In the genomic region with DNA sequence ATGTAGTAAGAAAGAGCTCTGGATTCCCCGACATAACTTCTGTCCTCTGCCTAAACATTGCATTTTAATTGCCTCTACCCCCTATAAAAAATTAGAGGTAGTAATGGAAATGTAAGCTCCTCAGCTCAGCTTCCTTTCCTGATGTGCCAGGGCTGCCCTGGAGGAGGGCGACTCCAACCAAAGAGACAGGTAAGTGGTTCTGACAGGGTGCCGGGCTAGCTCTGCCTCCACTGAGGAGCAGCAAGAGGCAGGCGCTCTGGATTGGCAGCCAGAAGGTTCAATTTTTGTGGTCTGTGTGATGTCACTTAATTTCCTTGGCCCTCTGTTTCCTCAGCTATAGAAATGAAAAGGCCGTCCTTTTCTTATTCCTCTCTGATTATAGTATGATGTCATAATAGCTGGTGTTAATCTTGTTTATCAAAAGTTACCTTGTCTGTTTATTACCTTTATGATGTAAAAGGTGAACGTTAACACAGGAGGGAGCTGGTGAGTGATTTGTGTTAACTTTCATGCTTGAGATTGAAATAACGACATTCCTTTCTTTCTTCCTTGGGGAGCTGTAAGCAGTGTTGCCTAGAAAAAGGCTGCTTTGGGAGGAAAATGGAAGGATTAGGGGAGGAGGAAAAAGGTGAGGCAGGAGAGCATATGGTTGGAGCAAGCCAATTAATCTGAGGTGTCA, we compare ENCODE assay signal across 1 cellular context.
TF ChIP-seq lines count a peak whose summit lies in the region.

No MANE protein-coding gene starts in this region.

TF ChIP-seq in HEK293T, 16 proteins besides CTCF, POLR2A, EP300 and RAD21 (continued from another document):
- TF ChIP-seq, protein P1, sequence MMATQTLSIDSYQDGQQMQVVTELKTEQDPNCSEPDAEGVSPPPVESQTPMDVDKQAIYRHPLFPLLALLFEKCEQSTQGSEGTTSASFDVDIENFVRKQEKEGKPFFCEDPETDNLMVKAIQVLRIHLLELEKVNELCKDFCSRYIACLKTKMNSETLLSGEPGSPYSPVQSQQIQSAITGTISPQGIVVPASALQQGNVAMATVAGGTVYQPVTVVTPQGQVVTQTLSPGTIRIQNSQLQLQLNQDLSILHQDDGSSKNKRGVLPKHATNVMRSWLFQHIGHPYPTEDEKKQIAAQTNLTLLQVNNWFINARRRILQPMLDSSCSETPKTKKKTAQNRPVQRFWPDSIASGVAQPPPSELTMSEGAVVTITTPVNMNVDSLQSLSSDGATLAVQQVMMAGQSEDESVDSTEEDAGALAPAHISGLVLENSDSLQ (IDR thresholded peaks at IDR 0.05), result no peak
- TF ChIP-seq NFRKB (IDR thresholded peaks at IDR 0.05) (no peak), ARNT (IDR thresholded peaks at IDR 0.05) (no peak), TARDBP (IDR thresholded peaks at IDR 0.05) (no peak), SP1 (IDR thresholded peaks at IDR 0.05) (no peak), HDGF (IDR thresholded peaks at IDR 0.05; ENCODE audit: borderline replicate concordance) (no peak), ELF4 (IDR thresholded peaks at IDR 0.05) (no peak), L3MBTL2 (conservative IDR thresholded peaks at IDR 0.05) (no peak), FOXA1 (IDR thresholded peaks at IDR 0.05) (no peak), FOXM1 (IDR thresholded peaks at IDR 0.05; ENCODE audit: borderline replicate concordance) (no peak), FOXK2 (IDR thresholded peaks at IDR 0.05) (no peak), LEF1 (IDR thresholded peaks at IDR 0.05; ENCODE audit: borderline replicate concordance) (no peak), CTBP1 (IDR thresholded peaks at IDR 0.05; ENCODE audit: borderline replicate concordance) (no peak), ZNF384 (IDR thresholded peaks at IDR 0.05) (no peak), SUZ12 (IDR thresholded peaks at IDR 0.05) (no peak)
TF ChIP-seq in HEK293T: peak in this region for 0.
